ENCODE assay signal across 8 cellular contexts in the genomic region with DNA sequence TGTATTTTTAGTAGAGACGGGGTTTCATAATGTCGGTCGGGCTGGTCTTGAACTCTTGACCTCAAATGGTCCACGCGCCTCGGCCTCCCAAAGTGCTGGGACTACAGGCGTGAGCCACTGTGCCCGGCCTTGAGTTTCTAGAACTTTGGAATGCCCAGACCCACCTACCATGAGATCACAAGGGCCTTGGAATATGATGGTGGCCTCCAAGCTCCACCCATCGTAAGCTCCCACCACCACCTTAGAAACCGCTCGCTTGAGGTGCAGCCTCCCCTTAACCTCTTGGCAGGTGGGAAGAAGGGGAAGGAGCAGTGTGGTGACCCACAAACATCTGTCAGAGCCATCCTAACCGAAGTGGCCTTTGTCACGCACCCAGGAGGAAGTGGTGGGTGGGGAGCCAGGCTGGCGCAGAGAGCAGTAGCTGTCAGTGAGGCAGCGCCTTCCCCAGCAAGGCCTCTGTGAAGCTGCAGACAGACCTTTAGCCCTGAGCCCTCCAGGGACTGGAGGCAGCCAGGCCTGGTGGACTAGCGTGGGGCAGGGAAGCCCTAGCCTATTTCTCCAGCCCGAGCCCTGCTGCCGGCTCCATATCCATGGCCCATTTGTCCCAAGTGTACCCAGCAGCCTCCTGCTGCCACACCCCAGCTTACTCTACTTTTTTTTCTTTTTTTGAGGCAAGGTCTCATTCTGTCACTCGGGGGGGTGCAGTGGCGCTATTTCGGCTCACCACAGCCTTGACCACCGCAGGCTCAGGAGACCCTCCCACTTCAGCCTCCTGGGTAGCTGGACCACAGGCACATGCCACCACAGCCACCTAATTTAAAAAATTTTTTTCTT. TPM values are rescaled to one million over a fixed set of nuclear protein-coding genes. Genes with fewer than 3 reads are reported as not detected.
A peak's percentile ranks its signal among the peaks of the same experiment; 100 is the strongest.
DNase-seq lines count a peak whose midpoint lies in the region; ATAC-seq and TF ChIP-seq lines count a peak whose summit lies in the region.

No MANE protein-coding gene starts in this region.

- no peak for TF ChIP-seq CTCF in MM.1S (IDR thresholded peaks at IDR 0.05; ENCODE audit: low read length)
- no peak for TF ChIP-seq CTCF in RWPE1 (conservative IDR thresholded peaks at IDR 0.05; ENCODE audit: low read depth)
- no peak for TF ChIP-seq CTCF in omental fat pad (IDR thresholded peaks at IDR 0.05)

- ATAC-seq in GM18870 (IDR thresholded peaks at IDR 0.05; ENCODE audit: unreplicated experiment) = peak; percentile 88
- ATAC-seq in HG03045 (IDR thresholded peaks at IDR 0.05; ENCODE audit: unreplicated experiment) = peak; percentile 77
- ATAC-seq in omental fat pad (ENCODE audit: low FRiP score) = no peak

- H3K36me3 Mint-ChIP-seq in T-helper 1 cell treated with Interleukin-12 subunit alpha and Interleukin-12 subunit beta and Interleukin-4 antibody, amounts not matched to agents 30 μg/mL and 1 μg/mL, for 36 hours (ENCODE audit: low read depth) = peaks cover 5% of the 10 kb centered on the region
- no peaks in the 10 kb centered on the region for H3K36me3 Mint-ChIP-seq in activated naive CD8-positive, alpha-beta T cell

- POLR2A ChIA-PET in RWPE1 (lab: Yijun Ruan, JAX; ENCODE audit: low non-redundant PET) = interaction anchor here (0.5 to 0.6 kb wide), 3 partner anchors 21 to 175 kb away, joined by 5 to 6 read pairs (median 5); no protein-coding TSS in a partner anchor

- H3K9me3 ChIP-seq in MM.1S (replicated peaks; ENCODE audit: insufficient read depth, low read length) = no peaks in the 10 kb centered on the region

- peak overlapping the region; percentile 96 for H3K27ac Mint-ChIP-seq in T-helper 1 cell treated with Interleukin-12 subunit alpha and Interleukin-12 subunit beta and Interleukin-4 antibody, amounts not matched to agents 30 μg/mL and 1 μg/mL, for 36 hours
- H3K27ac Mint-ChIP-seq in activated naive CD8-positive, alpha-beta T cell = peak overlapping the region; percentile 93

- H4K20me1 ChIP-seq in MM.1S (ENCODE audit: insufficient read depth, low read length) = no peaks in the 10 kb centered on the region

- no peaks in the 10 kb centered on the region for H3K27me3 ChIP-seq in MM.1S (replicated peaks; ENCODE audit: insufficient read depth, low read length)

- no peaks in the 10 kb centered on the region for H3F3A ChIP-seq in MM.1S (ENCODE audit: insufficient read depth, low read length)

- CTCF ChIA-PET in RWPE1 (lab: Yijun Ruan, JAX) = interaction anchor here (0.8 to 0.9 kb wide), 2 partner anchors 9 to 90 kb away, joined by 3 read pairs; no protein-coding TSS in a partner anchor

- peaks cover 59% of the 10 kb centered on the region for H3K4me1 Mint-ChIP-seq in T-helper 1 cell treated with Interleukin-12 subunit alpha and Interleukin-12 subunit beta and Interleukin-4 antibody, amounts not matched to agents 30 μg/mL and 1 μg/mL, for 36 hours (ENCODE audit: low read depth)
- H3K4me1 Mint-ChIP-seq in activated naive CD8-positive, alpha-beta T cell (ENCODE audit: low read depth) = peaks cover 58% of the 10 kb centered on the region

- no peaks in the 10 kb centered on the region for H3K9me3 Mint-ChIP-seq in T-helper 1 cell treated with Interleukin-12 subunit alpha and Interleukin-12 subunit beta and Interleukin-4 antibody, amounts not matched to agents 30 μg/mL and 1 μg/mL, for 36 hours
- no peaks in the 10 kb centered on the region for H3K9me3 Mint-ChIP-seq in activated naive CD8-positive, alpha-beta T cell (ENCODE audit: low read depth)

- H3K27ac ChIP-seq in MM.1S (ENCODE audit: low read length) = no peak overlapping the region
- no peak overlapping the region for H3K27ac ChIP-seq in RWPE1

- H3K4me1 ChIP-seq in MM.1S (ENCODE audit: low read length) = no peaks in the 10 kb centered on the region

- H3K36me3 ChIP-seq in MM.1S (replicated peaks; ENCODE audit: insufficient read depth, low read length) = no peaks in the 10 kb centered on the region

- H3K9me2 ChIP-seq in MM.1S (replicated peaks; ENCODE audit: insufficient read depth, low read length) = no peaks in the 10 kb centered on the region

- H3K27me3 Mint-ChIP-seq in T-helper 1 cell treated with Interleukin-12 subunit alpha and Interleukin-12 subunit beta and Interleukin-4 antibody, amounts not matched to agents 30 μg/mL and 1 μg/mL, for 36 hours (ENCODE audit: low read depth) = no peaks in the 10 kb centered on the region
- H3K27me3 Mint-ChIP-seq in activated naive CD8-positive, alpha-beta T cell = no peaks in the 10 kb centered on the region

- peak overlapping the region; percentile 66 for H3K4me3 Mint-ChIP-seq in T-helper 1 cell treated with Interleukin-12 subunit alpha and Interleukin-12 subunit beta and Interleukin-4 antibody, amounts not matched to agents 30 μg/mL and 1 μg/mL, for 36 hours
- peak overlapping the region; percentile 75 for H3K4me3 Mint-ChIP-seq in activated naive CD8-positive, alpha-beta T cell

- H3K4me3 ChIP-seq in MM.1S (ENCODE audit: low read length) = no peak overlapping the region

- no peaks in the 10 kb centered on the region for H3K79me2 ChIP-seq in MM.1S (ENCODE audit: low read length)

- H3K4me2 ChIP-seq in MM.1S (ENCODE audit: low read depth, low read length) = no peak overlapping the region

- no peak overlapping the region for H3K9ac ChIP-seq in MM.1S (ENCODE audit: low read length)

- no peak overlapping the region for H2AFZ ChIP-seq in MM.1S (ENCODE audit: low read length)

- peak; percentile 87 to 89 for DNase-seq in stimulated activated CD4-positive, alpha-beta T cell treated with anti-CD3 and anti-CD28 coated beads, Interleukin-2, amount 100 ng/mL, for 24 hours
- no peak for DNase-seq in MM.1S
- DNase-seq in RWPE1 (ENCODE audit: low spot score) = no peak
- DNase-seq in omental fat pad (ENCODE audit: low spot score) = no peak

RNA-seq across cellular contexts. Expression of a gene that starts 13.1 kb away (rescaled TPM):
- total RNA-seq in omental fat pad = 10 to 100 TPM; 22.8 to 42.9 (median 32.1) TPM

RNA-seq across cellular contexts. Expression of a gene that starts 13.8 kb away (rescaled TPM):
- 10 to 100 TPM in 1 of 4 donors, 1 to 10 TPM in 3; 1.5 to 20.2 (median 6.3) TPM for total RNA-seq in omental fat pad

RNA-seq across cellular contexts. Expression of a gene that starts 28.9 kb away (rescaled TPM):
- total RNA-seq in omental fat pad = 10 to 100 TPM in 3 of 4 donors, 1 to 10 TPM in 1; 9.8 to 24.0 (median 14.8) TPM

RNA-seq across cellular contexts. Expression of a gene that starts 51.4 kb away (rescaled TPM):
- total RNA-seq in omental fat pad = 10 to 100 TPM in 2 of 4 donors, 1 to 10 TPM in 2; 8.3 to 13.6 (median 9.9) TPM

Comparison
In these comparisons a context has a peak if more than half of its experiments do, and no peak if none do; other contexts are left out.
1. DNase-seq: peak in stimulated activated CD4-positive, alpha-beta T cell treated with anti-CD3 and anti-CD28 coated beads, Interleukin-2, amount 100 ng/mL, for 24 hours (2 of 2); none in MM.1S (single experiment), RWPE1 (single experiment) and omental fat pad (single experiment).